In genomic region chr4:1741208-1741607, GRCh38 we compare ENCODE assay signal across 13 cellular contexts. TPM values are rescaled to one million over a fixed set of nuclear protein-coding genes. Genes with fewer than 3 reads are reported as not detected.
DNase-seq lines count a peak whose midpoint lies in the region; ATAC-seq lines count a peak whose summit lies in the region.
"Had no signal": no experiment of that assay in that cellular context is flagged by ENCODE, and none has a peak within 500 bp of the region (broad histone marks: within the 10 kb centered on the region; RNA-seq: fewer than 3 reads in every experiment).

No MANE protein-coding gene starts in this region.

- DNase-seq in activated naive CD4-positive, alpha-beta T cell treated with anti-CD3 and anti-CD28 coated beads for 36 hours = no peak
- no peak for DNase-seq in activated naive CD4-positive, alpha-beta T cell treated with Interleukin-2 at 50 U/mL for 16 hours
- no peak for DNase-seq in central memory CD8-positive, alpha-beta T cell (ENCODE audit: low spot score in 2 of 2)
- DNase-seq in T-helper 1 cell (no peak), SJCRH30 (no peak), RPMI8226 (no peak)
- DNase-seq: Calu3; CD4-positive, CD25-positive, alpha-beta regulatory T cell; DMS 273 treated with DMSO at 0.1 percent for 48 hours; GM23248 had no signal

- ATAC-seq in central memory CD8-positive, alpha-beta T cell (replicated peaks; ENCODE audit: extremely low read depth, poor library complexity, severe bottlenecking) = no peak
- ATAC-seq: HCT116 had no signal

- H3K9me3 ChIP-seq in SJCRH30 (replicated peaks) = peaks cover 5% of the 10 kb centered on the region

- H3K27ac Mint-ChIP-seq in activated naive CD4-positive, alpha-beta T cell treated with anti-CD3 and anti-CD28 coated beads for 36 hours = peak overlapping the region; percentile 61
- peak overlapping the region; percentile 64 for H3K27ac Mint-ChIP-seq in central memory CD8-positive, alpha-beta T cell (ENCODE audit: low read depth)
- H3K27ac Mint-ChIP-seq: CD4-positive, CD25-positive, alpha-beta regulatory T cell had no signal

- no peaks in the 10 kb centered on the region for H3K27me3 ChIP-seq in SJCRH30

- no peak overlapping the region for H3K27ac ChIP-seq in SJCRH30
- H3K27ac ChIP-seq: 22Rv1, GM23248, HL-60 had no signal

- intact Hi-C loops in activated naive CD4-positive, alpha-beta T cell treated with anti-CD3 and anti-CD28 coated beads for 36 hours (cut with micrococcal nuclease) = no loop called here

- H3K27me3 Mint-ChIP-seq in activated naive CD4-positive, alpha-beta T cell treated with anti-CD3 and anti-CD28 coated beads for 36 hours (ENCODE audit: low read depth) = no peaks in the 10 kb centered on the region
- H3K27me3 Mint-ChIP-seq in central memory CD8-positive, alpha-beta T cell = no peaks in the 10 kb centered on the region
- H3K27me3 Mint-ChIP-seq: CD4-positive, CD25-positive, alpha-beta regulatory T cell had no signal

- CTCF ChIA-PET in activated naive CD4-positive, alpha-beta T cell treated with anti-CD3 and anti-CD28 coated beads for 36 hours (lab: Charles Lee) = no interaction called here

- no peaks in the 10 kb centered on the region for H3K4me1 ChIP-seq in SJCRH30

- peaks cover 72% of the 10 kb centered on the region for H3K36me3 ChIP-seq in SJCRH30

- no peak overlapping the region for H3K4me3 ChIP-seq in SJCRH30
- H3K4me3 ChIP-seq: GM23248 had no signal

- H3K9me3 Mint-ChIP-seq in activated naive CD4-positive, alpha-beta T cell treated with anti-CD3 and anti-CD28 coated beads for 36 hours = peaks cover 13% of the 10 kb centered on the region
- H3K9me3 Mint-ChIP-seq in central memory CD8-positive, alpha-beta T cell = peaks cover 5% of the 10 kb centered on the region

- peaks cover 63% of the 10 kb centered on the region for H3K36me3 Mint-ChIP-seq in activated naive CD4-positive, alpha-beta T cell treated with anti-CD3 and anti-CD28 coated beads for 36 hours (ENCODE audit: low read depth)
- H3K36me3 Mint-ChIP-seq in central memory CD8-positive, alpha-beta T cell (ENCODE audit: insufficient read depth) = peaks cover 33% of the 10 kb centered on the region

- H3K4me1 Mint-ChIP-seq in activated naive CD4-positive, alpha-beta T cell treated with anti-CD3 and anti-CD28 coated beads for 36 hours (ENCODE audit: low read depth) = no peaks in the 10 kb centered on the region
- H3K4me1 Mint-ChIP-seq in central memory CD8-positive, alpha-beta T cell = no peaks in the 10 kb centered on the region
- H3K4me1 Mint-ChIP-seq: CD4-positive, CD25-positive, alpha-beta regulatory T cell had no signal

- H3K4me3 Mint-ChIP-seq in activated naive CD4-positive, alpha-beta T cell treated with anti-CD3 and anti-CD28 coated beads for 36 hours = no peak overlapping the region
- no peak overlapping the region for H3K4me3 Mint-ChIP-seq in central memory CD8-positive, alpha-beta T cell
- H3K4me3 Mint-ChIP-seq: CD4-positive, CD25-positive, alpha-beta regulatory T cell had no signal

RNA-seq across cellular contexts. Expression of gene TACC3, which starts 19.9 kb away (rescaled TPM):
- total RNA-seq in activated naive CD4-positive, alpha-beta T cell treated with anti-CD3 and anti-CD28 coated beads for 36 hours = 100 to 1,000 TPM; 246 to 264 TPM
- total RNA-seq in SJCRH30 (2014; rRNA removed; shearing (Covaris generic)) = 68.3 and 74.7 TPM in 2 replicates

RNA-seq across cellular contexts. Expression of gene TMEM129, which starts 20.1 kb away (rescaled TPM):
- 10 to 100 TPM; 19.0 to 19.8 TPM for total RNA-seq in activated naive CD4-positive, alpha-beta T cell treated with anti-CD3 and anti-CD28 coated beads for 36 hours
- total RNA-seq in SJCRH30 (2014; rRNA removed; shearing (Covaris generic)) = 15.5 and 18.6 TPM in 2 replicates

RNA-seq across cellular contexts. Expression of gene SLBP, which starts 29.1 kb away (rescaled TPM):
- total RNA-seq in activated naive CD4-positive, alpha-beta T cell treated with anti-CD3 and anti-CD28 coated beads for 36 hours = 10 to 100 TPM; 75.4 to 77.1 TPM
- 177 and 183 TPM in 2 replicates for total RNA-seq in SJCRH30 (2014; rRNA removed; shearing (Covaris generic))

RNA-seq across cellular contexts. Expression of gene FGFR3, which starts 51.9 kb away (rescaled TPM):
- under 1 TPM; 0.27 to 0.52 TPM for total RNA-seq in activated naive CD4-positive, alpha-beta T cell treated with anti-CD3 and anti-CD28 coated beads for 36 hours
- total RNA-seq in SJCRH30 (2014; rRNA removed; shearing (Covaris generic)) = 2.0 and 2.4 TPM in 2 replicates

RNA-seq across cellular contexts. Expression of gene FAM53A, which starts 57.1 kb away (rescaled TPM):
- 1 to 10 TPM; 2.6 to 3.0 TPM for total RNA-seq in activated naive CD4-positive, alpha-beta T cell treated with anti-CD3 and anti-CD28 coated beads for 36 hours
- 0.13 and 0.51 TPM in 2 replicates for total RNA-seq in SJCRH30 (2014; rRNA removed; shearing (Covaris generic))
